Comparison of ENCODE assay signal across 8 cellular contexts in the genomic region with DNA sequence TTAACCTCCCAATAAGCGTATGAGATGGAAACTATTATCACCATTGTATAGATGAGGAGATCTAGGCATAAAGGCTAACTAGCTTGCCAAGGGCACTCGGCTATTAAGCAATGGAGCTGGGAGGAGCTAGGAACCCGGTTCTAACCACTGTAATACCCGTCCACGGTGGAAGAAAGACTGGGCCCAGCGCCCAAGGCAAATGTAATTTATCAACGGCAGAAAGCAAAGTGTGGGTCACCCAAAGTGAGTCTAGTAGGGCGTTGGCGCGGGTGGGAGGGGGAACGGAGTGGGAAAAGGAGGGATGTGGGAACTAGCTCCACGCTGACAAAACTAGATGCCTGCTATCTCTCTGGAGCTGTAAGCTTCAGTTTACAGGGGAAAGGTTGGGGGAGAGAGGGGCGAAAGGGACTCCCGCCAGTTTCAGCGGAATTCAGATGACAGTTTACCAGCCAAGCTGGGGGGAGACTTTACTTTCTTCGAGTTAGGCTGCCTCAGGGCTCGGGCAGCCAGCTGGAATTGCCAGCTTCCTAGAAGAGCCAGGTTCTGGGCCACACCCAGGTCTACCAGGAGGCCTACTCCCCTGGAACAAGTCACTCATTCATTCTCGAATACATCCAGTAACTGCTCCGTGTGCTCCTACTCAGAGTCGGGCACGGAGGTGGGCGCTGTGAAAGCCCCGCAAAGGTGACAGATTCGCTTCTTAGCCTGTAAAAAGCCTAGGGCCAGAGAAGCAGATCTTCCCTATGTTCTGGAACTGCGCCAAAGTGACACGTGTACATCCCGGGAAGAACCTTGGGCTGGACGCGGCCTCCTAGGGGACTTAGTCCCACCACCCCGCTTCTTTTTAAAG. TPM values are rescaled to one million over a fixed set of nuclear protein-coding genes. Genes with fewer than 3 reads are reported as not detected.
DNase-seq lines count a peak whose midpoint lies in the region; ATAC-seq and TF ChIP-seq lines count a peak whose summit lies in the region.

No MANE protein-coding gene starts in this region.

- DNase-seq in SIG-M5 treated with dmso at 0.1 percent for 504 hours (lab: John Stamatoyannopoulos, UW; ENCODE audit: unreplicated experiment) (peak; percentile 64), SIG-M5 (lab: John Stamatoyannopoulos, UW) (no peak), foreskin fibroblast (peak; percentile 42 to 68), neural progenitor cell (ENCODE audit: low spot score) (no peak)
- DNase-seq in activated CD8-positive, alpha-beta T cell treated with anti-CD3 and anti-CD28 coated beads, Interleukin-2, amount 10 ng/mL, durations not matched to agents 7 days and 5 days: peak; percentile 36

- TF ChIP-seq CTCF in KMS-11 (conservative IDR thresholded peaks at IDR 0.05; ENCODE audit: low read depth, low read length): no peak
- TF ChIP-seq CTCF in foreskin fibroblast (IDR thresholded peaks at IDR 0.05; ENCODE audit: low read depth, low read length): no peak
- TF ChIP-seq CTCF in neural progenitor cell (IDR thresholded peaks at IDR 0.05): no peak

- POLR2A ChIA-PET in activated CD8-positive, alpha-beta T cell treated with anti-CD3 and anti-CD28 coated beads, Interleukin-2, amount 10 ng/mL, durations not matched to agents 7 days and 5 days (lab: Charles Lee): interaction anchor here (0.5 to 4.2 kb wide), 22 partner anchors 8 to 728 kb away, joined by 3 to 53 read pairs (median 4); a partner anchor contains a TSS

- no peaks in the 10 kb centered on the region for H3F3A ChIP-seq in neural progenitor cell (ENCODE audit: low read depth)

- peak overlapping the region; percentile 98 for H3K4me2 ChIP-seq in KMS-11
- peak overlapping the region; percentile 95 for H3K4me2 ChIP-seq in neural progenitor cell

- CTCF ChIA-PET in activated CD8-positive, alpha-beta T cell treated with anti-CD3 and anti-CD28 coated beads, Interleukin-2, amount 10 ng/mL, durations not matched to agents 7 days and 5 days (lab: Charles Lee): interaction anchor here (0.7 to 6.9 kb wide), 45 partner anchors 7 to 1964 kb away, joined by 3 to 84 read pairs (median 6); a partner anchor contains a TSS

- peak overlapping the region; percentile 93 for H3K4me3 Mint-ChIP-seq in activated CD8-positive, alpha-beta T cell treated with anti-CD3 and anti-CD28 coated beads, Interleukin-2, amount 10 ng/mL, durations not matched to agents 7 days and 5 days
- H3K4me3 Mint-ChIP-seq in neural progenitor cell: peak overlapping the region; percentile 93

- H3K36me3 ChIP-seq in KMS-11 (ENCODE audit: insufficient read depth) (peaks cover 31% of the 10 kb centered on the region), neural progenitor cell (no peaks in the 10 kb centered on the region)

- H3K9ac ChIP-seq in KMS-11 (peak overlapping the region; percentile 95), neural progenitor cell (peak overlapping the region; percentile 70)

- ATAC-seq in activated CD8-positive, alpha-beta T cell treated with anti-CD3 and anti-CD28 coated beads, Interleukin-2, amount 10 ng/mL, durations not matched to agents 7 days and 5 days: peak; percentile 18
- ATAC-seq in HG02840 (IDR thresholded peaks at IDR 0.05; ENCODE audit: low FRiP score, unreplicated experiment): no peak
- ATAC-seq in GM18867 (IDR thresholded peaks at IDR 0.05; ENCODE audit: unreplicated experiment): no peak

- H3K4me1 Mint-ChIP-seq in activated CD8-positive, alpha-beta T cell treated with anti-CD3 and anti-CD28 coated beads, Interleukin-2, amount 10 ng/mL, durations not matched to agents 7 days and 5 days (ENCODE audit: low read depth): peaks cover 27% of the 10 kb centered on the region
- peaks cover 17% of the 10 kb centered on the region for H3K4me1 Mint-ChIP-seq in neural progenitor cell

- H4K20me1 ChIP-seq in KMS-11 (ENCODE audit: insufficient read depth): peaks cover 18% of the 10 kb centered on the region
- peaks cover 19% of the 10 kb centered on the region for H4K20me1 ChIP-seq in neural progenitor cell (ENCODE audit: low read depth)

- H3K27ac Mint-ChIP-seq in activated CD8-positive, alpha-beta T cell treated with anti-CD3 and anti-CD28 coated beads, Interleukin-2, amount 10 ng/mL, durations not matched to agents 7 days and 5 days: peak overlapping the region; percentile 94
- H3K27ac Mint-ChIP-seq in neural progenitor cell: no peak overlapping the region

- peak overlapping the region; percentile 87; the same call in 1 of the 2 replicates for H2AFZ ChIP-seq in KMS-11 (ENCODE audit: low read depth)
- peak overlapping the region; percentile 44 for H2AFZ ChIP-seq in neural progenitor cell (replicated peaks)

- no peaks in the 10 kb centered on the region for H3K9me3 ChIP-seq in neural progenitor cell (ENCODE audit: low read depth)

- peak overlapping the region; percentile 76 for H3K27ac ChIP-seq in KMS-11
- H3K27ac ChIP-seq in neural progenitor cell: no peak overlapping the region

- H3K4me3 ChIP-seq in KMS-11 (IDR thresholded peaks at IDR 0.05; ENCODE audit: insufficient read depth, low read depth, low read length) (no peak overlapping the region), foreskin fibroblast (ENCODE audit: low read depth in 1 of 2, low read length in 2 of 2) (peak overlapping the region; percentile 82 to 85), neural progenitor cell (peak overlapping the region; percentile 82)

- H3K79me2 ChIP-seq in KMS-11 (ENCODE audit: insufficient read depth, low read depth) (peaks cover 44% of the 10 kb centered on the region), neural progenitor cell (ENCODE audit: low read depth) (peaks cover 26% of the 10 kb centered on the region)

- H3K27me3 Mint-ChIP-seq in activated CD8-positive, alpha-beta T cell treated with anti-CD3 and anti-CD28 coated beads, Interleukin-2, amount 10 ng/mL, durations not matched to agents 7 days and 5 days (ENCODE audit: low read depth): no peaks in the 10 kb centered on the region
- H3K27me3 Mint-ChIP-seq in neural progenitor cell (ENCODE audit: insufficient read depth, low read depth): peaks cover 6% of the 10 kb centered on the region

- peaks cover 11% of the 10 kb centered on the region for H3K4me1 ChIP-seq in KMS-11 (ENCODE audit: low read depth, poor library complexity, severe bottlenecking)
- H3K4me1 ChIP-seq in neural progenitor cell: peaks cover 9% of the 10 kb centered on the region

- H3K36me3 Mint-ChIP-seq in activated CD8-positive, alpha-beta T cell treated with anti-CD3 and anti-CD28 coated beads, Interleukin-2, amount 10 ng/mL, durations not matched to agents 7 days and 5 days (ENCODE audit: low read depth): peaks cover 39% of the 10 kb centered on the region
- peaks cover 20% of the 10 kb centered on the region for H3K36me3 Mint-ChIP-seq in neural progenitor cell

- no peaks in the 10 kb centered on the region for H3K27me3 ChIP-seq in KMS-11 (ENCODE audit: insufficient read depth, low read depth)
- H3K27me3 ChIP-seq in neural progenitor cell: no peaks in the 10 kb centered on the region

- H3K9me3 Mint-ChIP-seq in activated CD8-positive, alpha-beta T cell treated with anti-CD3 and anti-CD28 coated beads, Interleukin-2, amount 10 ng/mL, durations not matched to agents 7 days and 5 days (ENCODE audit: insufficient read depth): no peaks in the 10 kb centered on the region
- peaks cover 4% of the 10 kb centered on the region for H3K9me3 Mint-ChIP-seq in neural progenitor cell

RNA-seq across cellular contexts. Expression of a gene that starts 0.8 kb away (rescaled TPM):
- total RNA-seq in activated CD8-positive, alpha-beta T cell treated with anti-CD3 and anti-CD28 coated beads, Interleukin-2, amount 10 ng/mL, durations not matched to agents 7 days and 5 days: 10 to 100 TPM; 77.7 to 77.9 TPM
- 57.0 and 63.8 TPM in 2 replicates for total RNA-seq in neural progenitor cell (ENCODE audit: low replicate concordance)

RNA-seq across cellular contexts. Expression of a gene that starts 23.5 kb away (rescaled TPM):
- total RNA-seq in activated CD8-positive, alpha-beta T cell treated with anti-CD3 and anti-CD28 coated beads, Interleukin-2, amount 10 ng/mL, durations not matched to agents 7 days and 5 days: 10 to 100 TPM; 23.5 to 27.8 TPM
- 26.6 and 31.3 TPM in 2 replicates for total RNA-seq in neural progenitor cell (ENCODE audit: low replicate concordance)

RNA-seq across cellular contexts. Expression of a gene that starts 23.5 kb away (rescaled TPM):
- total RNA-seq in activated CD8-positive, alpha-beta T cell treated with anti-CD3 and anti-CD28 coated beads, Interleukin-2, amount 10 ng/mL, durations not matched to agents 7 days and 5 days: 10 to 100 TPM; 81.0 to 85.4 TPM
- 39.1 and 50.4 TPM in 2 replicates for total RNA-seq in neural progenitor cell (ENCODE audit: low replicate concordance)

RNA-seq across cellular contexts. Expression of a gene that starts 29.5 kb away (rescaled TPM):
- 10 to 100 TPM; 33.1 to 33.4 TPM for total RNA-seq in activated CD8-positive, alpha-beta T cell treated with anti-CD3 and anti-CD28 coated beads, Interleukin-2, amount 10 ng/mL, durations not matched to agents 7 days and 5 days
- total RNA-seq in neural progenitor cell (ENCODE audit: low replicate concordance): 15.2 and 28.8 TPM in 2 replicates

RNA-seq across cellular contexts. Expression of a gene that starts 50.6 kb away (rescaled TPM):
- 10 to 100 TPM; 24.7 to 26.0 TPM for total RNA-seq in activated CD8-positive, alpha-beta T cell treated with anti-CD3 and anti-CD28 coated beads, Interleukin-2, amount 10 ng/mL, durations not matched to agents 7 days and 5 days
- total RNA-seq in neural progenitor cell (ENCODE audit: low replicate concordance): 12.2 and 33.0 TPM in 2 replicates

Comparison
In these comparisons a context has a peak if more than half of its experiments do, and no peak if none do; other contexts are left out.
1. DNase-seq: peak in SIG-M5 treated with dmso at 0.1 percent for 504 hours (single experiment), activated CD8-positive, alpha-beta T cell treated with anti-CD3 and anti-CD28 coated beads, Interleukin-2, amount 10 ng/mL, durations not matched to agents 7 days and 5 days (single experiment) and foreskin fibroblast (2 of 2); none in SIG-M5 (single experiment) and neural progenitor cell (single experiment).